Comparison of ENCODE assay signal across 12 cellular contexts in genomic region chr5:92927291-92927778, GRCh38.
DNase-seq lines count a peak whose midpoint lies in the region; ATAC-seq and TF ChIP-seq lines count a peak whose summit lies in the region.
"Had no signal": no experiment of that assay in that cellular context is flagged by ENCODE, and none has a peak within 500 bp of the region (broad histone marks: within the 10 kb centered on the region; RNA-seq: fewer than 3 reads in every experiment).

No MANE protein-coding gene starts in this region.

- 65% methylated on average over 4 of the region's 4 CpGs for WGBS in suprapubic skin

- H3K36me3 ChIP-seq in suprapubic skin, result no peaks in the 10 kb centered on the region
- H3K36me3 ChIP-seq: BLaER1 had no signal

- no peak for TF ChIP-seq POLR2A in suprapubic skin (IDR thresholded peaks at IDR 0.05)

- in situ Hi-C loops in astrocyte of the spinal cord (cut with HindIII; ENCODE audit: low sequenced_read_pairs), result no loop called here

- TF ChIP-seq EP300 in suprapubic skin (IDR thresholded peaks at IDR 0.05), result no peak

- H3K4me3 ChIP-seq in astrocyte of the spinal cord (ENCODE audit: low read depth, low read length) (no peak overlapping the region), suprapubic skin (no peak overlapping the region)
- H3K4me3 ChIP-seq: BLaER1 had no signal

- DNase-seq in COLO668 (lab: John Stamatoyannopoulos, UW; ENCODE audit: unreplicated experiment) (peak; percentile 80), HT1080 (ENCODE audit: low read depth) (peak; percentile 21), astrocyte of the spinal cord (ENCODE audit: low read depth, low spot score) (peak; percentile 36), medulla oblongata (ENCODE audit: extremely low spot score) (peak; percentile 48), suprapubic skin (ENCODE audit: low spot score in 2 of 2) (no peak), DMS79 (lab: John Stamatoyannopoulos, UW) (no peak)
- no peak for DNase-seq in stimulated activated CD4-positive, alpha-beta T cell treated with anti-CD3 and anti-CD28 coated beads, Interleukin-4, amount 100 ng/mL, for 4 hours
- DNase-seq: right cardiac atrium; stimulated activated naive CD8-positive, alpha-beta T cell treated with anti-CD3 and anti-CD28 coated beads, Interleukin-15, Interleukin-2, amounts not matched to agents 100 U/mL and 50 U/mL, for 24 hours; T-helper 9 cell had no signal

- no peak for TF ChIP-seq CTCF in astrocyte of the spinal cord (IDR thresholded peaks at IDR 0.05; ENCODE audit: low read depth, low read length)
- TF ChIP-seq CTCF in suprapubic skin (IDR thresholded peaks at IDR 0.05), result no peak

- no peak for ATAC-seq in GM19328 (IDR thresholded peaks at IDR 0.05; ENCODE audit: unreplicated experiment)
- ATAC-seq: right cardiac atrium; stimulated activated naive CD8-positive, alpha-beta T cell treated with anti-CD3 and anti-CD28 coated beads, Interleukin-15, Interleukin-2, amounts not matched to agents 100 U/mL and 50 U/mL, for 24 hours had no signal

- no peaks in the 10 kb centered on the region for H3K4me1 ChIP-seq in suprapubic skin
- H3K4me1 ChIP-seq: BLaER1 had no signal

- H3K27ac ChIP-seq in suprapubic skin, result no peak overlapping the region
- H3K27ac ChIP-seq: BLaER1 had no signal

- H3K27me3 ChIP-seq in suprapubic skin, result no peaks in the 10 kb centered on the region
- H3K27me3 ChIP-seq: BLaER1 had no signal

- H3K9me3 ChIP-seq in suprapubic skin, result no peaks in the 10 kb centered on the region
- H3K9me3 ChIP-seq: BLaER1 had no signal

Comparison
In these comparisons a context has a peak if more than half of its experiments do, and no peak if none do; other contexts are left out.
1. DNase-seq: peak in COLO668 (single experiment), HT1080 (single experiment), astrocyte of the spinal cord (single experiment) and medulla oblongata (single experiment); none in suprapubic skin (0 of 2), stimulated activated CD4-positive, alpha-beta T cell treated with anti-CD3 and anti-CD28 coated beads, Interleukin-4, amount 100 ng/mL, for 4 hours (0 of 2) and DMS79 (single experiment).